11 cellular contexts compared by ENCODE assay signal in the genomic region with DNA sequence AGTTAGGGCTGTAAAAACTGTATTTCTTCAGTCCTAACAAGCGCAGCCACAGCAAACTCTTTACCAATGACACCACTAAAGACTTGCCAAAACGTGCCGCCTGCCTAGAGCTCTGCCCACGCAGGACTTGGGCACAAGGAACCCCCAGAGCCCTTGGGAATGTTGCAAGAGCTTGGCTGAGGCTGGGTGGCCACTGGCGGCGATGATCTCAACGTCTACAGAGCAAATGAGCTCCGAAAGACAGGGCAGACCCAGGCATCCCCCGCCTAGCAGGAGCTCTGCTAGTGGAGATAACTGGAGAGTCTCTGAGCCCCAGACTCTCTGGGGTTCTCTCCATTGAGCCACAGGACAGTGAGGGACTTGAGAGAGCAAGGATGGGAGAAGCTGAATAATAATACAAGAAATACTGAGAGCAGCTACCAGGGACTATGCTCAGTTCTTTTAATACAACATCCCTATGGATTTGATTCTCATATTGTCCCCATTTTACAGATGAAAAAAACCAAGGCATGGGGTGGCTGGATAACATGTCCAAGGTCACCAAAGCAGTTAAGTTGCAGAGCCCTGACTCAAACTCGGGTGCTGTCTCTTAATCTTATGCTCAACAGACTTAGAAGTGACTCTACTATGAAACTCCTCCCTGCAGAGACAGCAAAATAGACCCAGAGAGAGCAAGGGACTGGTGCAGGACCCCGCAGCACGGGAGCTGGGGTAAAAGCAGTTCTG. TPM values are rescaled to one million over a fixed set of nuclear protein-coding genes. Genes with fewer than 3 reads are reported as not detected.
DNase-seq lines count a peak whose midpoint lies in the region; ATAC-seq, FAIRE-seq and TF ChIP-seq lines count a peak whose summit lies in the region.
"Had no signal": no experiment of that assay in that cellular context is flagged by ENCODE, and none has a peak within 500 bp of the region (broad histone marks: within the 10 kb centered on the region; RNA-seq: fewer than 3 reads in every experiment).

No MANE protein-coding gene starts in this region.

- 27% methylated on average over 12 of the region's 12 CpGs for WGBS in mammary epithelial cell (ENCODE audit: low coverage, missing lambda C conversion rate)
- 85% methylated on average over 10 of the region's 12 CpGs for WGBS in HepG2 (ENCODE audit: low lambda C conversion rate)

- no peaks in the 10 kb centered on the region for H3K36me3 ChIP-seq in mammary epithelial cell (ENCODE audit: insufficient read depth, low read length)
- peaks cover 6 to 25% of the 10 kb centered on the region in 2 experiments for H3K36me3 ChIP-seq in HepG2 (replicated peaks in 1 of 2; ENCODE audit: control insufficient read depth in 1 of 2, insufficient read depth in 2 of 2, low read length in 2 of 2)

- TF ChIP-seq POLR2A in HepG2 (IDR thresholded peaks at IDR 0.05; ENCODE audit: insufficient read depth in 1 of 2, low read depth in 2 of 2, low read length in 2 of 2), result no peak

- H3K27me3 ChIP-seq in mammary epithelial cell (ENCODE audit: insufficient read depth, low read length) (no peaks in the 10 kb centered on the region), HepG2 (ENCODE audit: control insufficient read depth in 1 of 2, insufficient read depth in 2 of 2, low read length in 2 of 2) (no peaks in the 10 kb centered on the region)

- peaks cover 17% of the 10 kb centered on the region for H3K27me3 Mint-ChIP-seq in stimulated activated memory B cell treated with anti-CD40 and anti-IgM and Interleukin-4, amounts not matched to agents 10 μg/mL and 1 μg/mL and 100 μg/mL, for 72 hours

- TF ChIP-seq EP300 in HepG2 (IDR thresholded peaks at IDR 0.05; ENCODE audit: low read depth in 2 of 2, low read length in 2 of 2), result no peak
- no peak for TF ChIP-seq EP300 in HepG2 (CRISPR knock-in tag; IDR thresholded peaks at IDR 0.05; ENCODE audit: borderline replicate concordance)

- no peak overlapping the region for H3K4me3 Mint-ChIP-seq in stimulated activated memory B cell treated with anti-CD40 and anti-IgM and Interleukin-4, amounts not matched to agents 10 μg/mL and 1 μg/mL and 100 μg/mL, for 72 hours
- H3K4me3 Mint-ChIP-seq: activated T-helper 1 cell treated with anti-CD3 and anti-CD28 coated beads, Interleukin-12 subunit alpha, Interleukin-12 subunit beta, Interleukin-2, Interleukin-4 antibody, amounts not matched to agents 30 ng/mL and 10 ng/mL and 1 ng/mL, durations not matched to agents 14 hours and 24 hours and 36 hours had no signal

- FAIRE-seq in HepG2 (lab: Jason Lieb, UNC), result no peak

- peak; percentile 42 for DNase-seq in A172 (ENCODE audit: low spot score)
- peak; percentile 75 for DNase-seq in LHCN-M2 (ENCODE audit: low read depth)
- DNase-seq in mammary epithelial cell, result peak; percentile 73
- DNase-seq in HepG2 (ENCODE audit: low spot score), result no peak
- DNase-seq in NCI-H2029 (lab: John Stamatoyannopoulos, UW), result no peak
- no peak for DNase-seq in inferior parietal cortex (ENCODE audit: extremely low spot score)
- DNase-seq in HEK293T (ENCODE audit: extremely low spot score), result no peak
- DNase-seq: cortex of kidney had no signal

- peak overlapping the region; percentile 39 for H3K9ac ChIP-seq in mammary epithelial cell (ENCODE audit: insufficient read depth, low read length)
- no peak overlapping the region for H3K9ac ChIP-seq in HepG2 (ENCODE audit: insufficient read depth, low read depth, low read length)

- TF ChIP-seq RAD21 in HepG2 (CRISPR knock-in tag; IDR thresholded peaks at IDR 0.05), result no peak

- BruUV-seq in mammary epithelial cell (replicated peaks; lab: Mats Ljungman, UMichigan) (TSS peak; percentile 65), HepG2 (replicated peaks; lab: Mats Ljungman, UMichigan) (no TSS peak)

- H3K79me2 ChIP-seq in mammary epithelial cell (ENCODE audit: insufficient read depth, low read length), result peaks cover 93% of the 10 kb centered on the region
- H3K79me2 ChIP-seq in HepG2 (ENCODE audit: insufficient read depth, low read length), result peaks cover 98% of the 10 kb centered on the region

- TF ChIP-seq CTCF in mammary epithelial cell (conservative IDR thresholded peaks at IDR 0.05 in 1 of 2, IDR thresholded peaks at IDR 0.05 in 1 of 2; ENCODE audit: extremely low read depth in 1 of 2, insufficient read depth in 1 of 2, low read depth in 1 of 2, low read length in 2 of 2) (no peak), HepG2 (CRISPR knock-in tag; IDR thresholded peaks at IDR 0.05) (no peak)

- POLR2A ChIA-PET in HepG2 (lab: Yijun Ruan, JAX) (interaction anchor here (0.8 to 2.2 kb wide), 4 partner anchors 11 to 28 kb away, joined by 4 to 11 read pairs (median 6); no protein-coding TSS in a partner anchor), HEK293T (lab: Yijun Ruan, JAX) (no interaction called here)

- CTCF ChIA-PET in mammary epithelial cell (lab: Charles Lee; ENCODE audit: low non-redundant PET) (interaction anchor here (0.7 kb wide), 1 partner anchor 282 kb away, joined by 3 read pairs; no protein-coding TSS in a partner anchor), HepG2 (lab: Yijun Ruan, JAX; ENCODE audit: low intra/inter-chr PET ratio, low total read pairs) (no interaction called here), HEK293T (lab: Yijun Ruan, JAX) (interaction anchor here (1.0 kb wide), 1 partner anchor 11 kb away, joined by 3 read pairs; no protein-coding TSS in a partner anchor)

- no peak for ATAC-seq in HepG2
- ATAC-seq in stimulated activated memory B cell treated with anti-CD40 and anti-IgM and Interleukin-4, amounts not matched to agents 10 μg/mL and 1 μg/mL and 100 μg/mL, for 72 hours, result no peak
- ATAC-seq: Right ventricle myocardium inferior had no signal

- no peaks in the 10 kb centered on the region for H3K36me3 Mint-ChIP-seq in stimulated activated memory B cell treated with anti-CD40 and anti-IgM and Interleukin-4, amounts not matched to agents 10 μg/mL and 1 μg/mL and 100 μg/mL, for 72 hours

- H3K4me1 ChIP-seq in mammary epithelial cell (ENCODE audit: insufficient read depth, low read length), result peaks cover 42% of the 10 kb centered on the region
- H3K4me1 ChIP-seq in HepG2 (ENCODE audit: insufficient read depth, low read length), result peaks cover 96% of the 10 kb centered on the region

- no peak overlapping the region for H2AFZ ChIP-seq in mammary epithelial cell (ENCODE audit: low read depth, low read length)
- no peak overlapping the region for H2AFZ ChIP-seq in HepG2 (ENCODE audit: low read length)

- intact Hi-C loops in mammary epithelial cell (cut with micrococcal nuclease) (loop anchor here (2.0 to 5.0 kb wide), 2 partner anchors 14 to 39 kb away; no protein-coding TSS in a partner anchor), HepG2 (cut with micrococcal nuclease; ENCODE audit: unreplicated experiment) (no loop called here)

- in situ Hi-C loops in mammary epithelial cell (cut with MboI; ENCODE audit: low sequenced_read_pairs in 2 of 2) (no loop called here), HepG2 (cut with HindIII; ENCODE audit: extremely low pct_ligation_motif_present, low pct_unique_long_range_greater_than_20kb) (no loop called here)

- H3K4me3 ChIP-seq in mammary epithelial cell (replicated peaks in 1 of 3; ENCODE audit: insufficient read depth in 1 of 3, low read depth in 2 of 3, low read length in 3 of 3) (no peak overlapping the region), HepG2 (replicated peaks in 1 of 3; ENCODE audit: insufficient read depth in 1 of 3, low read depth in 2 of 3, low read length in 3 of 3) (no peak overlapping the region)

- H3K27ac ChIP-seq in mammary epithelial cell (ENCODE audit: insufficient read depth, low read depth, low read length) (peak overlapping the region; percentile 61), HepG2 (ENCODE audit: extremely low read length, insufficient read depth, low read length) (peak overlapping the region; percentile 16)

- peaks cover 10% of the 10 kb centered on the region for H3K4me1 Mint-ChIP-seq in stimulated activated memory B cell treated with anti-CD40 and anti-IgM and Interleukin-4, amounts not matched to agents 10 μg/mL and 1 μg/mL and 100 μg/mL, for 72 hours

- H3K27ac Mint-ChIP-seq in stimulated activated memory B cell treated with anti-CD40 and anti-IgM and Interleukin-4, amounts not matched to agents 10 μg/mL and 1 μg/mL and 100 μg/mL, for 72 hours, result no peak overlapping the region
- H3K27ac Mint-ChIP-seq: activated T-helper 1 cell treated with anti-CD3 and anti-CD28 coated beads, Interleukin-12 subunit alpha, Interleukin-12 subunit beta, Interleukin-2, Interleukin-4 antibody, amounts not matched to agents 30 ng/mL and 10 ng/mL and 1 ng/mL, durations not matched to agents 14 hours and 24 hours and 36 hours had no signal

- H3K4me2 ChIP-seq in mammary epithelial cell (ENCODE audit: insufficient read depth, low read depth, low read length), result peak overlapping the region; percentile 51
- no peak overlapping the region for H3K4me2 ChIP-seq in HepG2 (ENCODE audit: low read depth, low read length)

- no peaks in the 10 kb centered on the region for H4K20me1 ChIP-seq in mammary epithelial cell (ENCODE audit: insufficient read depth, low read length)
- peaks cover 36% of the 10 kb centered on the region; the same call in 1 of the 2 replicates for H4K20me1 ChIP-seq in HepG2 (ENCODE audit: insufficient read depth, low read length)

- dilution Hi-C loops in mammary epithelial cell (cut with HindIII; ENCODE audit: low sequenced_read_pairs), result no loop called here

- no peaks in the 10 kb centered on the region for H3K9me3 Mint-ChIP-seq in stimulated activated memory B cell treated with anti-CD40 and anti-IgM and Interleukin-4, amounts not matched to agents 10 μg/mL and 1 μg/mL and 100 μg/mL, for 72 hours
- H3K9me3 Mint-ChIP-seq: activated T-helper 1 cell treated with anti-CD3 and anti-CD28 coated beads, Interleukin-12 subunit alpha, Interleukin-12 subunit beta, Interleukin-2, Interleukin-4 antibody, amounts not matched to agents 30 ng/mL and 10 ng/mL and 1 ng/mL, durations not matched to agents 14 hours and 24 hours and 36 hours had no signal

- H3K9me3 ChIP-seq in mammary epithelial cell (replicated peaks; ENCODE audit: insufficient read depth, low read length) (no peaks in the 10 kb centered on the region), HepG2 (ENCODE audit: low read length) (no peaks in the 10 kb centered on the region)

RNA-seq across cellular contexts. Expression of a gene that starts 32.5 kb away (rescaled TPM):
- total RNA-seq in A172 (2014; rRNA removed; shearing (Covaris generic)), result 15.1 and 19.8 TPM in 2 replicates
- total RNA-seq in LHCN-M2 (2014; rRNA removed) (27.1 and 33.2 TPM in 2 replicates), mammary epithelial cell (10 to 100 TPM; 30.5 to 31.5 TPM), HepG2 (2016; rRNA removed; fragmentation: Illumina TruSeq; extraction: Trizol) (14.7 and 19.4 TPM in 2 replicates)
- polyA plus RNA-seq in LHCN-M2 (2012), result 17.6 TPM
- polyA plus RNA-seq in mammary epithelial cell (14.9 TPM), HepG2 (2011; rRNA removed) (20.7 and 25.3 TPM in 2 replicates)
- 16.7 TPM for polyA minus RNA-seq in mammary epithelial cell
- 7.3 and 8.2 TPM in 2 replicates for total RNA-seq in HepG2 (2016; cell fraction: cytosol; rRNA removed; fragmentation: Illumina TruSeq; extraction: Trizol; ENCODE audit: low read depth)
- total RNA-seq in HepG2 (2016; cell fraction: insoluble cytoplasmic fraction; rRNA removed; fragmentation: Illumina TruSeq; extraction: Trizol), result 12.9 and 18.0 TPM in 2 replicates
- 16.0 and 20.4 TPM in 2 replicates for total RNA-seq in HepG2 (2016; cell fraction: membrane; rRNA removed; fragmentation: Illumina TruSeq; extraction: Trizol)
- total RNA-seq in HepG2 (2016; cell fraction: nucleus; rRNA removed; fragmentation: Illumina TruSeq; extraction: Trizol), result 12.0 and 14.5 TPM in 2 replicates
- polyA plus RNA-seq in HepG2 (2011; cell fraction: cytosol; rRNA removed), result 19.8 and 24.1 TPM in 2 replicates
- polyA plus RNA-seq in HepG2 (2011; cell fraction: nucleus; rRNA removed), result 26.3 and 29.8 TPM in 2 replicates
- 16.2 and 22.8 TPM in 2 replicates for polyA plus RNA-seq in HepG2 (2012)
- polyA plus RNA-seq in HepG2 (2016; cell fraction: cytosol; fragmentation: Illumina TruSeq; extraction: Trizol; ENCODE audit: low read depth), result 9.0 and 11.2 TPM in 2 replicates
- 21.3 and 23.2 TPM in 2 replicates for polyA plus RNA-seq in HepG2 (2016; cell fraction: insoluble cytoplasmic fraction; fragmentation: Illumina TruSeq; extraction: Trizol; ENCODE audit: low read depth)
- polyA plus RNA-seq in HepG2 (2016; cell fraction: membrane; fragmentation: Illumina TruSeq; extraction: Trizol; ENCODE audit: low read depth), result 18.0 and 21.9 TPM in 2 replicates
- polyA plus RNA-seq in HepG2 (2016; cell fraction: nucleus; fragmentation: Illumina TruSeq; extraction: Trizol; ENCODE audit: insufficient read depth, low read depth), result 17.6 and 17.8 TPM in 2 replicates
- 8.6 and 37.7 TPM in 2 replicates for polyA minus RNA-seq in HepG2 (2011; rRNA and poly(A)+ RNA removed; ENCODE audit: low replicate concordance)
- 28.1 and 28.8 TPM in 2 replicates for polyA minus RNA-seq in HepG2 (2011; cell fraction: cytosol; rRNA and poly(A)+ RNA removed)
- 42.1 and 49.2 TPM in 2 replicates for polyA minus RNA-seq in HepG2 (2011; cell fraction: nucleus; rRNA and poly(A)+ RNA removed)

Comparison
In these comparisons a context has a peak if more than half of its experiments do, and no peak if none do; other contexts are left out.
1. DNase-seq: peak in A172 (single experiment), LHCN-M2 (single experiment) and mammary epithelial cell (single experiment); none in HepG2 (single experiment), NCI-H2029 (single experiment), inferior parietal cortex (single experiment) and HEK293T (single experiment).